In genomic region chr5:10675177-10675700, GRCh38 we compare ENCODE assay signal across 21 cellular contexts.
"Had no signal": no experiment of that assay in that cellular context is flagged by ENCODE, and none has a peak within 500 bp of the region (broad histone marks: within the 10 kb centered on the region; RNA-seq: fewer than 3 reads in every experiment).

No MANE protein-coding gene starts in this region.

- H3K9me3 ChIP-seq: lower lobe of right lung, ovary, right atrium auricular region, upper lobe of left lung, vagina had no signal

- H3K27ac Mint-ChIP-seq: endodermal cell, memory B cell had no signal

- H3K4me3 Mint-ChIP-seq: endodermal cell, memory B cell, neural crest cell had no signal

- H3K36me3 ChIP-seq: ovary had no signal

- DNase-seq: effector CD4-positive, alpha-beta T cell; heart left ventricle; hypothalamus; left ventricle myocardium inferior; lower lobe of right lung; midbrain; naive B cell; ovary; small intestine; stimulated activated CD4-positive, alpha-beta T cell treated with anti-CD3 and anti-CD28 coated beads, Interleukin-12 subunit alpha, Interleukin-12 subunit beta, amount 100 ng/mL, for 4 hours; stimulated activated naive CD4-positive, alpha-beta T cell treated with Interleukin-2 at 50 U/mL for 16 hours; tibial artery; upper lobe of left lung had no signal

- H3K27ac ChIP-seq: coronary artery, heart left ventricle, left ventricle myocardium inferior, lower lobe of right lung, ovary, right atrium auricular region, tibial artery, upper lobe of left lung, vagina had no signal

- H3K27me3 Mint-ChIP-seq: memory B cell had no signal

- H3K9me3 Mint-ChIP-seq: memory B cell had no signal

- H3K27me3 ChIP-seq: ovary, right atrium auricular region, tibial artery, upper lobe of left lung, vagina had no signal

- H3K4me1 Mint-ChIP-seq: endodermal cell, memory B cell, naive B cell, neural crest cell had no signal

- H3K4me1 ChIP-seq: right atrium auricular region, tibial artery, upper lobe of left lung, vagina had no signal

- H3K4me3 ChIP-seq: coronary artery, heart left ventricle, left ventricle myocardium inferior, lower lobe of right lung, ovary, right atrium auricular region, tibial artery, upper lobe of left lung, vagina had no signal

- FAIRE-seq: frontal cortex, islet of Langerhans, small intestine had no signal
